1 cellular context compared by ENCODE assay signal in the genomic region with DNA sequence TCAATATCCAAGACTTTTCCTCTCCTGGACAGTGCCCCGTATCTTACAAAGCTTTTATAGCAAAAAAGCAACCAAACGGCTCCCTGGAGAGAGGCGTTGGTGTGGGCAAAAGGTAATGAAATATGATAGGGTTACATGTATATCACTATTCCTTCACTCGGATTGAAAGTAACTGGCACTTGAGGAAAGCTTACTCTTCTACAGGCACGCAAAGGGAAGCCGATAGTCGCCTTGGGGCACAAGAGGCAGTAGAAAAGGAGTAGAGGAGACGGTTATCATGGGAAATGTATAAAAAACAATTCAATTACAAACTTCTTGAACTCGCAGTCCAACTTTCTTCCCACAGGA.
TF ChIP-seq lines count a peak whose summit lies in the region.

No MANE protein-coding gene starts in this region.

TF ChIP-seq in A549, 52 proteins besides CTCF, POLR2A, EP300 and RAD21 (continued from another document):
- TF ChIP-seq CHD4 (IDR thresholded peaks at IDR 0.05; ENCODE audit: borderline replicate concordance) = no peak
- TF ChIP-seq NPAS2 (CRISPR knock-in tag; IDR thresholded peaks at IDR 0.05; ENCODE audit: borderline replicate concordance) = no peak
- no peak for TF ChIP-seq CEBPB (IDR thresholded peaks at IDR 0.05)
- no peak for TF ChIP-seq BHLHE40 (IDR thresholded peaks at IDR 0.05; ENCODE audit: low read depth, low read length)
- no peak for TF ChIP-seq ZC3H11A (IDR thresholded peaks at IDR 0.05)
- no peak for TF ChIP-seq ZSCAN20 (CRISPR knock-in tag; IDR thresholded peaks at IDR 0.05)
